ENCODE assay signal across 19 cellular contexts in genomic region chr2:31240406-31241365, GRCh38. TPM values are rescaled to one million over a fixed set of nuclear protein-coding genes. Genes with fewer than 3 reads are reported as not detected.
DNase-seq lines count a peak whose midpoint lies in the region; ATAC-seq, FAIRE-seq and TF ChIP-seq lines count a peak whose summit lies in the region.
"Had no signal": no experiment of that assay in that cellular context is flagged by ENCODE, and none has a peak within 500 bp of the region (broad histone marks: within the 10 kb centered on the region; RNA-seq: fewer than 3 reads in every experiment).

No MANE protein-coding gene starts in this region.

- H3K27ac ChIP-seq in liver (ENCODE audit: low read depth in 1 of 2, low read length in 2 of 2) (peak overlapping the region; percentile 68 to 76), HepG2 (ENCODE audit: extremely low read length, insufficient read depth, low read length) (no peak overlapping the region), heart left ventricle (peak overlapping the region; percentile 73 to 95 (median 90)), aorta (ENCODE audit: low read depth in 1 of 2, low read length in 2 of 2) (peak overlapping the region; percentile 33 to 89)
- H3K27ac ChIP-seq: VCaP had no signal

- no peak overlapping the region for H3K4me3 Mint-ChIP-seq in progenitor cell of endocrine pancreas (ENCODE audit: low read depth)
- H3K4me3 Mint-ChIP-seq: activated naive CD4-positive, alpha-beta T cell treated with anti-CD3 and anti-CD28 coated beads for 36 hours; brain; T-cell had no signal

- H4K20me1 ChIP-seq in HepG2 (ENCODE audit: insufficient read depth, low read length): no peaks in the 10 kb centered on the region

- no peaks in the 10 kb centered on the region for H3K27me3 Mint-ChIP-seq in progenitor cell of endocrine pancreas
- H3K27me3 Mint-ChIP-seq: brain, T-cell had no signal

- H3K9ac ChIP-seq in liver (ENCODE audit: low read depth in 1 of 2, low read length in 2 of 2): no peak overlapping the region
- no peak overlapping the region for H3K9ac ChIP-seq in HepG2 (ENCODE audit: insufficient read depth, low read depth, low read length)

- TF ChIP-seq RAD21 in liver (IDR thresholded peaks at IDR 0.05): no peak
- no peak for TF ChIP-seq RAD21 in HepG2 (CRISPR knock-in tag; IDR thresholded peaks at IDR 0.05)

- ATAC-seq in HepG2 (no peak), heart left ventricle (peak in 2 of 4 donors; percentile 2 to 4), aorta (ENCODE audit: low FRiP score) (no peak), GM21423 (IDR thresholded peaks at IDR 0.05; ENCODE audit: unreplicated experiment) (no peak)
- ATAC-seq: K562, T-cell had no signal

- no peak overlapping the region for H3K4me3 ChIP-seq in liver (ENCODE audit: low read depth in 1 of 3, low read length in 3 of 3)
- H3K4me3 ChIP-seq in HepG2 (replicated peaks in 1 of 3; ENCODE audit: insufficient read depth in 1 of 3, low read depth in 2 of 3, low read length in 3 of 3): no peak overlapping the region
- no peak overlapping the region for H3K4me3 ChIP-seq in heart left ventricle
- H3K4me3 ChIP-seq in aorta (ENCODE audit: low read length in 2 of 2): no peak overlapping the region
- H3K4me3 ChIP-seq: K562 had no signal

- no peaks in the 10 kb centered on the region for H3K79me2 ChIP-seq in HepG2 (ENCODE audit: insufficient read depth, low read length)

- H3K9me3 ChIP-seq in liver (ENCODE audit: control insufficient read depth in 4 of 4, low read length in 3 of 4) (no peaks in the 10 kb centered on the region), HepG2 (ENCODE audit: low read length) (no peaks in the 10 kb centered on the region), heart left ventricle (no peaks in the 10 kb centered on the region), aorta (ENCODE audit: control insufficient read depth, low read length) (no peaks in the 10 kb centered on the region)

- H3K9me3 Mint-ChIP-seq in progenitor cell of endocrine pancreas (ENCODE audit: low read depth): no peaks in the 10 kb centered on the region
- H3K9me3 Mint-ChIP-seq: activated naive CD4-positive, alpha-beta T cell treated with anti-CD3 and anti-CD28 coated beads for 36 hours; brain; T-cell had no signal

- H3K27me3 ChIP-seq in liver (ENCODE audit: control insufficient read depth in 4 of 4, insufficient read depth in 4 of 4, low read length in 3 of 4): no peaks in the 10 kb centered on the region
- peaks cover 0 to 19% of the 10 kb centered on the region in 2 experiments; a peak in 3 of 5 replicates for H3K27me3 ChIP-seq in HepG2 (ENCODE audit: control insufficient read depth in 1 of 2, insufficient read depth in 2 of 2, low read length in 2 of 2)
- no peaks in the 10 kb centered on the region for H3K27me3 ChIP-seq in heart left ventricle
- H3K27me3 ChIP-seq in aorta (ENCODE audit: control insufficient read depth in 1 of 2, insufficient read depth in 2 of 2, low read length in 1 of 2): no peaks in the 10 kb centered on the region

- BruUV-seq in HepG2 (replicated peaks; lab: Mats Ljungman, UMichigan): no TSS peak

- TF ChIP-seq CTCF in liver (IDR thresholded peaks at IDR 0.05; ENCODE audit: low read depth, low read length, missing input control) (no peak), HepG2 (CRISPR knock-in tag; IDR thresholded peaks at IDR 0.05) (no peak), heart left ventricle (IDR thresholded peaks at IDR 0.05) (no peak), progenitor cell of endocrine pancreas (IDR thresholded peaks at IDR 0.05; ENCODE audit: unreplicated experiment) (no peak)

- no peak for TF ChIP-seq POLR2A in HepG2 (IDR thresholded peaks at IDR 0.05; ENCODE audit: insufficient read depth in 1 of 2, low read depth in 2 of 2, low read length in 2 of 2)
- TF ChIP-seq POLR2A in heart left ventricle (IDR thresholded peaks at IDR 0.05): no peak

- no peak overlapping the region for H2AFZ ChIP-seq in HepG2 (ENCODE audit: low read length)

- H3K27ac Mint-ChIP-seq in progenitor cell of endocrine pancreas: peak overlapping the region; percentile 73
- H3K27ac Mint-ChIP-seq: activated naive CD4-positive, alpha-beta T cell treated with anti-CD3 and anti-CD28 coated beads for 36 hours; T-cell had no signal

- no peak for DNase-seq in HepG2 (ENCODE audit: low spot score)
- peak in 1 of 5 donors; percentile 25 for DNase-seq in heart left ventricle
- DNase-seq in progenitor cell of endocrine pancreas (ENCODE audit: low spot score, unreplicated experiment): no peak
- no peak for DNase-seq in aorta
- no peak for DNase-seq in cerebellum (ENCODE audit: low spot score)
- DNase-seq in SKM-1 (lab: John Stamatoyannopoulos, UW; ENCODE audit: unreplicated experiment): no peak
- DNase-seq: activated naive CD4-positive, alpha-beta T cell treated with anti-CD3 and anti-CD28 coated beads for 36 hours; effector memory CD4-positive, alpha-beta T cell; NCI-H1092; NCI-H774; stimulated activated CD4-positive, alpha-beta T cell treated with anti-CD3 and anti-CD28 coated beads, Interleukin-12 subunit alpha, Interleukin-12 subunit beta, amount 100 ng/mL, for 4 hours; stimulated activated naive CD8-positive, alpha-beta T cell treated with anti-CD3 and anti-CD28 coated beads, Interleukin-15, Interleukin-2, amounts not matched to agents 100 U/mL and 50 U/mL, for 24 hours; T-cell had no signal

- 77% methylated on average over 11 of the region's 11 CpGs for WGBS in liver
- 6% methylated on average over 11 of the region's 11 CpGs for WGBS in HepG2 (ENCODE audit: low lambda C conversion rate)
- WGBS in heart left ventricle, 4 donors: 72 to 76% (median 75%) methylated on average over 11 of the region's 11 CpGs
- WGBS in aorta, 2 donors: 70 to 77% methylated on average over 11 of the region's 11 CpGs

- no peaks in the 10 kb centered on the region for H3K36me3 ChIP-seq in liver (ENCODE audit: control insufficient read depth in 4 of 4, insufficient read depth in 3 of 4, low read depth in 1 of 4, low read length in 3 of 4)
- H3K36me3 ChIP-seq in HepG2 (replicated peaks in 1 of 2; ENCODE audit: control insufficient read depth in 1 of 2, insufficient read depth in 2 of 2, low read length in 2 of 2): no peaks in the 10 kb centered on the region
- peaks cover 0 to 13% (median 9%) of the 10 kb centered on the region in 9 donors for H3K36me3 ChIP-seq in heart left ventricle
- H3K36me3 ChIP-seq in aorta (ENCODE audit: control insufficient read depth in 1 of 2, insufficient read depth in 2 of 2, low read length in 1 of 2): no peaks in the 10 kb centered on the region

- no peaks in the 10 kb centered on the region for H3K4me1 ChIP-seq in liver (ENCODE audit: control insufficient read depth in 4 of 4, insufficient read depth in 4 of 4, low read length in 3 of 4)
- no peaks in the 10 kb centered on the region for H3K4me1 ChIP-seq in HepG2 (ENCODE audit: insufficient read depth, low read length)
- peaks cover 11 to 61% (median 46%) of the 10 kb centered on the region in 12 donors for H3K4me1 ChIP-seq in heart left ventricle
- H3K4me1 ChIP-seq in aorta (ENCODE audit: control insufficient read depth in 1 of 2, insufficient read depth in 2 of 2, low read length in 2 of 2): peaks cover 0 to 3% of the 10 kb centered on the region in 2 donors

- H3K36me3 Mint-ChIP-seq in progenitor cell of endocrine pancreas (ENCODE audit: insufficient read depth): peaks cover 3% of the 10 kb centered on the region

- H3K4me1 Mint-ChIP-seq in progenitor cell of endocrine pancreas (ENCODE audit: low read depth): peaks cover 6% of the 10 kb centered on the region

- POLR2A ChIA-PET in HepG2 (lab: Yijun Ruan, JAX): no interaction called here

- TF ChIP-seq EP300 in HepG2 (IDR thresholded peaks at IDR 0.05; ENCODE audit: low read depth in 2 of 2, low read length in 2 of 2): no peak
- no peak for TF ChIP-seq EP300 in HepG2 (CRISPR knock-in tag; IDR thresholded peaks at IDR 0.05; ENCODE audit: borderline replicate concordance)

- CTCF ChIA-PET in HepG2 (lab: Yijun Ruan, JAX; ENCODE audit: low intra/inter-chr PET ratio, low total read pairs): no interaction called here

- in situ Hi-C loops in HepG2 (cut with HindIII; ENCODE audit: extremely low pct_ligation_motif_present, low pct_unique_long_range_greater_than_20kb): no loop called here

- no peak overlapping the region for H3K4me2 ChIP-seq in HepG2 (ENCODE audit: low read depth, low read length)

- no peak for FAIRE-seq in HepG2 (lab: Jason Lieb, UNC)
- FAIRE-seq: K562, RCC 7860 had no signal

- intact Hi-C loops in HepG2 (cut with micrococcal nuclease; ENCODE audit: unreplicated experiment): no loop called here
- intact Hi-C loops in heart left ventricle (cut with DNase I): loop anchor here in 2 of 10 donors (5.0 kb wide), 2 partner anchors 37 to 72 kb away; no protein-coding TSS in a partner anchor
- intact Hi-C loops in aorta (cut with DNase I): loop anchor here in 1 of 2 donors (2.0 kb wide), 1 partner anchor 28 kb away; no protein-coding TSS in a partner anchor

RNA-seq across cellular contexts. Expression of gene EHD3, which starts 6.7 kb away (rescaled TPM):
- total RNA-seq in liver (10 to 100 TPM; 19.1 to 20.2 TPM), HepG2 (2016; rRNA removed; fragmentation: Illumina TruSeq; extraction: Trizol) (0.69 and 0.70 TPM in 2 replicates), heart left ventricle (10 to 100 TPM; 17.2 to 31.9 (median 25.5) TPM), progenitor cell of endocrine pancreas (7.0 and 7.3 TPM in 2 replicates), aorta (10 to 100 TPM; 19.8 to 28.8 TPM), cerebellum (11.8 TPM)
- polyA plus RNA-seq in liver (1 to 10 TPM; 7.2 to 7.4 TPM), HepG2 (2011; rRNA removed) (0.20 and 0.27 TPM in 2 replicates), heart left ventricle (10 to 100 TPM in 1 of 2 donors, 1 to 10 TPM in 1; 8.9 to 10.2 TPM), aorta (10 to 100 TPM; 14.0 to 16.4 TPM)
- 0.09 and 0.20 TPM in 2 replicates for total RNA-seq in HepG2 (2016; cell fraction: cytosol; rRNA removed; fragmentation: Illumina TruSeq; extraction: Trizol; ENCODE audit: low read depth)
- total RNA-seq in HepG2 (2016; cell fraction: insoluble cytoplasmic fraction; rRNA removed; fragmentation: Illumina TruSeq; extraction: Trizol): 0.58 and 0.71 TPM in 2 replicates
- total RNA-seq in HepG2 (2016; cell fraction: membrane; rRNA removed; fragmentation: Illumina TruSeq; extraction: Trizol): 0.37 and 0.52 TPM in 2 replicates
- 0.40 and 0.47 TPM in 2 replicates for total RNA-seq in HepG2 (2016; cell fraction: nucleus; rRNA removed; fragmentation: Illumina TruSeq; extraction: Trizol)
- 0.23 and 0.31 TPM in 2 replicates for polyA plus RNA-seq in HepG2 (2011; cell fraction: cytosol; rRNA removed)
- polyA plus RNA-seq in HepG2 (2011; cell fraction: nucleus; rRNA removed): 0.18 and 0.23 TPM in 2 replicates
- 0.13 and 0.23 TPM in 2 replicates for polyA plus RNA-seq in HepG2 (2012)
- 0.08 and 0.10 TPM in 2 replicates for polyA plus RNA-seq in HepG2 (2016; cell fraction: cytosol; fragmentation: Illumina TruSeq; extraction: Trizol; ENCODE audit: low read depth)
- polyA plus RNA-seq in HepG2 (2016; cell fraction: insoluble cytoplasmic fraction; fragmentation: Illumina TruSeq; extraction: Trizol; ENCODE audit: low read depth): 0.62 and 0.74 TPM in 2 replicates
- polyA plus RNA-seq in HepG2 (2016; cell fraction: membrane; fragmentation: Illumina TruSeq; extraction: Trizol; ENCODE audit: low read depth): 0.17 and 0.27 TPM in 2 replicates
- 0.48 and 0.56 TPM in 2 replicates for polyA plus RNA-seq in HepG2 (2016; cell fraction: nucleus; fragmentation: Illumina TruSeq; extraction: Trizol; ENCODE audit: insufficient read depth, low read depth)
- 0.05 and 0.70 TPM in 2 replicates for polyA minus RNA-seq in HepG2 (2011; rRNA and poly(A)+ RNA removed; ENCODE audit: low replicate concordance)
- polyA minus RNA-seq in HepG2 (2011; cell fraction: cytosol; rRNA and poly(A)+ RNA removed): 0.30 TPM in 1 of 2 replicates, not detected in the other
- polyA minus RNA-seq in HepG2 (2011; cell fraction: nucleus; rRNA and poly(A)+ RNA removed): 0.26 and 0.50 TPM in 2 replicates

RNA-seq across cellular contexts. Expression of gene CAPN14, which starts 23.4 kb away (rescaled TPM):
- total RNA-seq in liver (under 1 TPM; 0.05 to 0.08 TPM), HepG2 (2016; rRNA removed; fragmentation: Illumina TruSeq; extraction: Trizol) (not detected in 2 replicates), heart left ventricle (under 1 TPM; 0.08 to 0.44 (median 0.19) TPM), progenitor cell of endocrine pancreas (0.50 and 0.73 TPM in 2 replicates), aorta (under 1 TPM; 0.21 to 0.29 TPM), cerebellum (2.8 TPM)
- polyA plus RNA-seq in liver (not detected), HepG2 (2011; rRNA removed) (not detected in 2 replicates), heart left ventricle (under 1 TPM; 0.04 to 0.07 TPM), aorta (under 1 TPM in 1 of 2 donors, not detected in 1; 0.18 TPM)
- not detected in 2 replicates for total RNA-seq in HepG2 (2016; cell fraction: cytosol; rRNA removed; fragmentation: Illumina TruSeq; extraction: Trizol; ENCODE audit: low read depth)
- not detected in 2 replicates for total RNA-seq in HepG2 (2016; cell fraction: insoluble cytoplasmic fraction; rRNA removed; fragmentation: Illumina TruSeq; extraction: Trizol)
- total RNA-seq in HepG2 (2016; cell fraction: membrane; rRNA removed; fragmentation: Illumina TruSeq; extraction: Trizol): not detected in 2 replicates
- not detected in 2 replicates for total RNA-seq in HepG2 (2016; cell fraction: nucleus; rRNA removed; fragmentation: Illumina TruSeq; extraction: Trizol)
- not detected in 2 replicates for polyA plus RNA-seq in HepG2 (2011; cell fraction: cytosol; rRNA removed)
- polyA plus RNA-seq in HepG2 (2011; cell fraction: nucleus; rRNA removed): not detected in 2 replicates
- not detected in 2 replicates for polyA plus RNA-seq in HepG2 (2012)
- polyA plus RNA-seq in HepG2 (2016; cell fraction: cytosol; fragmentation: Illumina TruSeq; extraction: Trizol; ENCODE audit: low read depth): not detected in 2 replicates
- not detected in 2 replicates for polyA plus RNA-seq in HepG2 (2016; cell fraction: insoluble cytoplasmic fraction; fragmentation: Illumina TruSeq; extraction: Trizol; ENCODE audit: low read depth)
- not detected in 2 replicates for polyA plus RNA-seq in HepG2 (2016; cell fraction: membrane; fragmentation: Illumina TruSeq; extraction: Trizol; ENCODE audit: low read depth)
- not detected in 2 replicates for polyA plus RNA-seq in HepG2 (2016; cell fraction: nucleus; fragmentation: Illumina TruSeq; extraction: Trizol; ENCODE audit: insufficient read depth, low read depth)
- polyA minus RNA-seq in HepG2 (2011; rRNA and poly(A)+ RNA removed; ENCODE audit: low replicate concordance): not detected in 2 replicates
- not detected in 2 replicates for polyA minus RNA-seq in HepG2 (2011; cell fraction: cytosol; rRNA and poly(A)+ RNA removed)
- not detected in 2 replicates for polyA minus RNA-seq in HepG2 (2011; cell fraction: nucleus; rRNA and poly(A)+ RNA removed)
- total RNA-seq: K562 had no signal
- polyA plus RNA-seq: K562 had no signal
